ENCODE assay signal across 8 cellular contexts in genomic region chr16:24539295-24539849, GRCh38. TPM values are rescaled to one million over a fixed set of nuclear protein-coding genes. Genes with fewer than 3 reads are reported as not detected.
DNase-seq lines count a peak whose midpoint lies in the region; ATAC-seq and TF ChIP-seq lines count a peak whose summit lies in the region.

TSS of gene RBBP6 (plus strand) at chr16:24539566. CDS start at chr16:24540627, 1,061 bp downstream.

- H3K27me3 ChIP-seq in SU-DHL-6 (ENCODE audit: low read length) = no peaks in the 10 kb centered on the region
- H3K27me3 ChIP-seq in parathyroid adenoma (ENCODE audit: control insufficient read depth, insufficient read depth, low read length) = no peaks in the 10 kb centered on the region
- no peaks in the 10 kb centered on the region for H3K27me3 ChIP-seq in tibial nerve

- no peaks in the 10 kb centered on the region; the same call in 1 of the 2 replicates for H3F3A ChIP-seq in SU-DHL-6 (ENCODE audit: insufficient read depth)

- H3K79me2 ChIP-seq in SU-DHL-6 (ENCODE audit: insufficient read depth, low read length) (peaks cover 49% of the 10 kb centered on the region), parathyroid adenoma (peaks cover 39% of the 10 kb centered on the region)

- H3K9me3 ChIP-seq in SU-DHL-6 (ENCODE audit: insufficient read depth, low read length) (no peaks in the 10 kb centered on the region), parathyroid adenoma (ENCODE audit: control insufficient read depth, low read length) (no peaks in the 10 kb centered on the region), tibial nerve (no peaks in the 10 kb centered on the region)

- TF ChIP-seq CTCF in GM12872 (IDR thresholded peaks at IDR 0.05; ENCODE audit: insufficient read depth, low read depth, low read length) = peak; percentile 38; the same call in 1 of the 3 replicates
- peak; percentile 34 for TF ChIP-seq CTCF in SU-DHL-6 (IDR thresholded peaks at IDR 0.05; ENCODE audit: insufficient read depth, low read length, poor library complexity, severe bottlenecking)
- TF ChIP-seq CTCF in parathyroid adenoma (IDR thresholded peaks at IDR 0.05) = peak; percentile 67
- peak in 4 of 5 experiments; percentile 16 to 77 (median 53) for TF ChIP-seq CTCF in tibial nerve (IDR thresholded peaks at IDR 0.05)

- H3K27ac ChIP-seq in SU-DHL-6 (ENCODE audit: low read depth, low read length) = peak within 1 kb of the TSS; percentile 86
- H3K27ac ChIP-seq in parathyroid adenoma = peak within 1 kb of the TSS; percentile 98
- peak within 1 kb of the TSS; percentile 99 to 100 (median 100) for H3K27ac ChIP-seq in tibial nerve

- H3K4me3 ChIP-seq in SU-DHL-6 (ENCODE audit: insufficient read depth, low read length, poor library complexity, severe bottlenecking) (peak within 1 kb of the TSS; percentile 95), parathyroid adenoma (ENCODE audit: low read depth, low read length) (peak within 1 kb of the TSS; percentile 95), tibial nerve (peak within 1 kb of the TSS; percentile 88 to 97 (median 96))

- H4K20me1 ChIP-seq in SU-DHL-6 (ENCODE audit: low read depth, low read length) = peaks cover 15% of the 10 kb centered on the region; the same call in 1 of the 2 replicates

- peak; percentile 82 for DNase-seq in NCI-H128 (lab: John Stamatoyannopoulos, UW; ENCODE audit: unreplicated experiment)
- peak; percentile 80 for DNase-seq in activated naive CD8-positive, alpha-beta T cell treated with anti-CD3 and anti-CD28 coated beads, Interleukin-2, amount 50 U/mL, for 16 hours (ENCODE audit: low read depth, low spot score)
- DNase-seq in Right ventricle myocardium superior = peak; percentile 97
- peak; percentile 92 to 95 for DNase-seq in tibial nerve (ENCODE audit: low spot score in 2 of 2)

- ATAC-seq in HG02678 (IDR thresholded peaks at IDR 0.05; ENCODE audit: unreplicated experiment) (peak; percentile 91), Right ventricle myocardium superior (ENCODE audit: poor library complexity) (peak; percentile 98)

- TF ChIP-seq POLR2A in tibial nerve (IDR thresholded peaks at IDR 0.05) = peak; percentile 99 to 100

- TF ChIP-seq EP300 in tibial nerve (IDR thresholded peaks at IDR 0.05) = peak; percentile 93 to 100

- 0% methylated on average over 47 to 65 of the region's 68 CpGs for WGBS in tibial nerve, 2 donors

- H2AFZ ChIP-seq in SU-DHL-6 (ENCODE audit: low read depth, low read length, severe bottlenecking) (peak within 1 kb of the TSS; percentile 95), parathyroid adenoma (peak within 1 kb of the TSS; percentile 99)

- intact Hi-C loops in Right ventricle myocardium superior (cut with DNase I) = no loop called here

- H3K4me1 ChIP-seq in parathyroid adenoma (peaks cover 7% of the 10 kb centered on the region), tibial nerve (peaks cover 0 to 35% (median 20%) of the 10 kb centered on the region in 4 donors)

- peak within 1 kb of the TSS; percentile 97 for H3K9ac ChIP-seq in SU-DHL-6 (ENCODE audit: low read length)
- H3K9ac ChIP-seq in parathyroid adenoma = peak within 1 kb of the TSS; percentile 99

- H3K36me3 ChIP-seq in SU-DHL-6 (ENCODE audit: low read length) (0 out of 2 replicates have a peak, but pooled peaks cover 6% of the 10 kb centered on the region), parathyroid adenoma (ENCODE audit: control insufficient read depth, insufficient read depth, low read length) (no peaks in the 10 kb centered on the region), tibial nerve (no peaks in the 10 kb centered on the region)

- peak within 1 kb of the TSS; percentile 97 for H3K4me2 ChIP-seq in SU-DHL-6 (ENCODE audit: low read depth, low read length, poor library complexity, severe bottlenecking)
- peak within 1 kb of the TSS; percentile 92 for H3K4me2 ChIP-seq in parathyroid adenoma (ENCODE audit: low read length)

- H3K9me2 ChIP-seq in SU-DHL-6 (replicated peaks; ENCODE audit: insufficient read depth, low read length) = no peaks in the 10 kb centered on the region

RNA-seq across cellular contexts. Expression of gene RBBP6, which starts in this region (rescaled TPM):
- total RNA-seq in Right ventricle myocardium superior = 27.7 TPM
- 100 to 1,000 TPM in 1 of 4 donors, 10 to 100 TPM in 3; 39.0 to 110 (median 53.5) TPM for total RNA-seq in tibial nerve

Comparison
In these comparisons a context has a peak if more than half of its experiments do, and no peak if none do; other contexts are left out.
1. Peak in every context shown above with its lines: DNase-seq, ATAC-seq, H3K4me3 ChIP-seq and H3K27ac ChIP-seq.